ENCODE assay signal across 1 cellular context in the genomic region with DNA sequence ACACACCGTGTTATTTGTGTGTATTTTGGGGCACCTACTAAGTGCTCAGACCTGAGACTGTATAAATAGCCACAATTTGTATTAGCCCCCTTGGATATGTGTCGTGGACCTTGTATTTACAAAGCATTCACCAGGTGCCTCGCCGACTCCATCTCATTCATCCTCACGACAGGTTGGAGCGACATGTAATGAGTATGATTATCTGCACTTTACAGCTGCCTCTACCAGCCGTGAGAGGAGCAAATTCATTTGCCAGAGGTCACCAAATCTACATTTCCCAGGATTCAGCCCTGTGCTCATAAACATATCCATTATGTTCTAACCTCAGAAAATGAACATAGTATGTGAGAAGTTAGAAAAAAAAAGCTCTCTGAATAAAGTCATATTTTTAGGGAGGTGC.
TF ChIP-seq lines count a peak whose summit lies in the region.

No MANE protein-coding gene starts in this region.

TF ChIP-seq in K562, 482 proteins besides CTCF, POLR2A, EP300 and RAD21 (continued from another document and continues in another):
- TF ChIP-seq MEIS2 (IDR thresholded peaks at IDR 0.05; ENCODE audit: partially characterized antibody), result peak; percentile 67
- TF ChIP-seq ARID1B (IDR thresholded peaks at IDR 0.05), result peak; percentile 75
- no peak for TF ChIP-seq RFX7 (CRISPR knock-in tag; IDR thresholded peaks at IDR 0.05)
- no peak for TF ChIP-seq ZNF444 (CRISPR knock-in tag; IDR thresholded peaks at IDR 0.05)
- no peak for TF ChIP-seq ERF (CRISPR knock-in tag; IDR thresholded peaks at IDR 0.05)
- no peak for TF ChIP-seq SAFB (IDR thresholded peaks at IDR 0.05; ENCODE audit: borderline replicate concordance, low read depth, low read length)
- TF ChIP-seq ZNF699 (CRISPR knock-in tag; IDR thresholded peaks at IDR 0.05; ENCODE audit: insufficient replicate concordance), result no peak
- 0 out of 4 replicates have a peak, but pooled peaks of 1 of the 2 experiments have one; percentile 7 for TF ChIP-seq KDM1A (IDR thresholded peaks at IDR 0.05)
- TF ChIP-seq, protein P1, sequence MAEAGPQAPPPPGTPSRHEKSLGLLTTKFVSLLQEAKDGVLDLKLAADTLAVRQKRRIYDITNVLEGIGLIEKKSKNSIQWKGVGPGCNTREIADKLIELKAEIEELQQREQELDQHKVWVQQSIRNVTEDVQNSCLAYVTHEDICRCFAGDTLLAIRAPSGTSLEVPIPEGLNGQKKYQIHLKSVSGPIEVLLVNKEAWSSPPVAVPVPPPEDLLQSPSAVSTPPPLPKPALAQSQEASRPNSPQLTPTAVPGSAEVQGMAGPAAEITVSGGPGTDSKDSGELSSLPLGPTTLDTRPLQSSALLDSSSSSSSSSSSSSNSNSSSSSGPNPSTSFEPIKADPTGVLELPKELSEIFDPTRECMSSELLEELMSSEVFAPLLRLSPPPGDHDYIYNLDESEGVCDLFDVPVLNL (CRISPR knock-in tag; IDR thresholded peaks at IDR 0.05; ENCODE audit: low read depth), result no peak
- peak; percentile 74 for TF ChIP-seq TCF3 (CRISPR knock-in tag; IDR thresholded peaks at IDR 0.05)
- no peak for TF ChIP-seq ZNF347 (CRISPR knock-in tag; IDR thresholded peaks at IDR 0.05; ENCODE audit: low read depth)
- TF ChIP-seq NCOR1 (IDR thresholded peaks at IDR 0.05), result 0 out of 2 replicates have a peak, but pooled peaks have one; percentile 25
- TF ChIP-seq POLR2AphosphoS2 (IDR thresholded peaks at IDR 0.05; ENCODE audit: low read length), result no peak
- TF ChIP-seq STAG1 (CRISPR knock-in tag; IDR thresholded peaks at IDR 0.05; ENCODE audit: borderline replicate concordance), result no peak
- peak; percentile 41; the same call in 1 of the 2 replicates for TF ChIP-seq POLR2AphosphoS5 (IDR thresholded peaks at IDR 0.05; ENCODE audit: control insufficient read depth, insufficient read depth, low read depth, low read length)
- no peak for TF ChIP-seq ELF1 (tag; IDR thresholded peaks at IDR 0.05)
- TF ChIP-seq SMARCE1 (IDR thresholded peaks at IDR 0.05), result peak; percentile 23; the same call in 1 of the 2 replicates
- peak; percentile 82 for TF ChIP-seq CBFA2T3 (IDR thresholded peaks at IDR 0.05)
- TF ChIP-seq CREM (IDR thresholded peaks at IDR 0.05; ENCODE audit: low read depth), result 0 out of 2 replicates have a peak, but pooled peaks have one; percentile 30
- TF ChIP-seq, protein P2, sequence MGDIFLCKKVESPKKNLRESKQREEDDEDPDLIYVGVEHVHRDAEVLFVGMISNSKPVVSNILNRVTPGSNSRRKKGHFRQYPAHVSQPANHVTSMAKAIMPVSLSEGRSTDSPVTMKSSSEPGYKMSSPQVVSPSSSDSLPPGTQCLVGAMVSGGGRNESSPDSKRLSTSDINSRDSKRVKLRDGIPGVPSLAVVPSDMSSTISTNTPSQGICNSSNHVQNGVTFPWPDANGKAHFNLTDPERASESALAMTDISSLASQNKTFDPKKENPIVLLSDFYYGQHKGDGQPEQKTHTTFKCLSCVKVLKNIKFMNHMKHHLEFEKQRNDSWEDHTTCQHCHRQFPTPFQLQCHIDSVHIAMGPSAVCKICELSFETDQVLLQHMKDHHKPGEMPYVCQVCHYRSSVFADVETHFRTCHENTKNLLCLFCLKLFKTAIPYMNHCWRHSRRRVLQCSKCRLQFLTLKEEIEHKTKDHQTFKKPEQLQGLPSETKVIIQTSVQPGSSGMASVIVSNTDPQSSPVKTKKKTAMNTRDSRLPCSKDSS (IDR thresholded peaks at IDR 0.05; ENCODE audit: low read depth, partially characterized antibody), result no peak
- TF ChIP-seq ZKSCAN8 (CRISPR knock-in tag; IDR thresholded peaks at IDR 0.05), result no peak
- no peak for TF ChIP-seq TBL1XR1 (IDR thresholded peaks at IDR 0.05; ENCODE audit: low read length in 2 of 2)
- TF ChIP-seq, protein P3, sequence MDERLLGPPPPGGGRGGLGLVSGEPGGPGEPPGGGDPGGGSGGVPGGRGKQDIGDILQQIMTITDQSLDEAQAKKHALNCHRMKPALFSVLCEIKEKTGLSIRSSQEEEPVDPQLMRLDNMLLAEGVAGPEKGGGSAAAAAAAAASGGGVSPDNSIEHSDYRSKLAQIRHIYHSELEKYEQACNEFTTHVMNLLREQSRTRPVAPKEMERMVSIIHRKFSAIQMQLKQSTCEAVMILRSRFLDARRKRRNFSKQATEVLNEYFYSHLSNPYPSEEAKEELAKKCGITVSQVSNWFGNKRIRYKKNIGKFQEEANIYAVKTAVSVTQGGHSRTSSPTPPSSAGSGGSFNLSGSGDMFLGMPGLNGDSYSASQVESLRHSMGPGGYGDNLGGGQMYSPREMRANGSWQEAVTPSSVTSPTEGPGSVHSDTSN (CRISPR knock-in tag; IDR thresholded peaks at IDR 0.05; ENCODE audit: low read depth), result no peak
- TF ChIP-seq, protein P3 (tag; conservative IDR thresholded peaks at IDR 0.05; ENCODE audit: low read depth), result peak; percentile 35; the same call in 1 of the 2 replicates
- no peak for TF ChIP-seq PRMT5 (CRISPR knock-in tag; IDR thresholded peaks at IDR 0.05)
- TF ChIP-seq NR3C1 (CRISPR knock-in tag; IDR thresholded peaks at IDR 0.05), result no peak
- TF ChIP-seq, protein P4, sequence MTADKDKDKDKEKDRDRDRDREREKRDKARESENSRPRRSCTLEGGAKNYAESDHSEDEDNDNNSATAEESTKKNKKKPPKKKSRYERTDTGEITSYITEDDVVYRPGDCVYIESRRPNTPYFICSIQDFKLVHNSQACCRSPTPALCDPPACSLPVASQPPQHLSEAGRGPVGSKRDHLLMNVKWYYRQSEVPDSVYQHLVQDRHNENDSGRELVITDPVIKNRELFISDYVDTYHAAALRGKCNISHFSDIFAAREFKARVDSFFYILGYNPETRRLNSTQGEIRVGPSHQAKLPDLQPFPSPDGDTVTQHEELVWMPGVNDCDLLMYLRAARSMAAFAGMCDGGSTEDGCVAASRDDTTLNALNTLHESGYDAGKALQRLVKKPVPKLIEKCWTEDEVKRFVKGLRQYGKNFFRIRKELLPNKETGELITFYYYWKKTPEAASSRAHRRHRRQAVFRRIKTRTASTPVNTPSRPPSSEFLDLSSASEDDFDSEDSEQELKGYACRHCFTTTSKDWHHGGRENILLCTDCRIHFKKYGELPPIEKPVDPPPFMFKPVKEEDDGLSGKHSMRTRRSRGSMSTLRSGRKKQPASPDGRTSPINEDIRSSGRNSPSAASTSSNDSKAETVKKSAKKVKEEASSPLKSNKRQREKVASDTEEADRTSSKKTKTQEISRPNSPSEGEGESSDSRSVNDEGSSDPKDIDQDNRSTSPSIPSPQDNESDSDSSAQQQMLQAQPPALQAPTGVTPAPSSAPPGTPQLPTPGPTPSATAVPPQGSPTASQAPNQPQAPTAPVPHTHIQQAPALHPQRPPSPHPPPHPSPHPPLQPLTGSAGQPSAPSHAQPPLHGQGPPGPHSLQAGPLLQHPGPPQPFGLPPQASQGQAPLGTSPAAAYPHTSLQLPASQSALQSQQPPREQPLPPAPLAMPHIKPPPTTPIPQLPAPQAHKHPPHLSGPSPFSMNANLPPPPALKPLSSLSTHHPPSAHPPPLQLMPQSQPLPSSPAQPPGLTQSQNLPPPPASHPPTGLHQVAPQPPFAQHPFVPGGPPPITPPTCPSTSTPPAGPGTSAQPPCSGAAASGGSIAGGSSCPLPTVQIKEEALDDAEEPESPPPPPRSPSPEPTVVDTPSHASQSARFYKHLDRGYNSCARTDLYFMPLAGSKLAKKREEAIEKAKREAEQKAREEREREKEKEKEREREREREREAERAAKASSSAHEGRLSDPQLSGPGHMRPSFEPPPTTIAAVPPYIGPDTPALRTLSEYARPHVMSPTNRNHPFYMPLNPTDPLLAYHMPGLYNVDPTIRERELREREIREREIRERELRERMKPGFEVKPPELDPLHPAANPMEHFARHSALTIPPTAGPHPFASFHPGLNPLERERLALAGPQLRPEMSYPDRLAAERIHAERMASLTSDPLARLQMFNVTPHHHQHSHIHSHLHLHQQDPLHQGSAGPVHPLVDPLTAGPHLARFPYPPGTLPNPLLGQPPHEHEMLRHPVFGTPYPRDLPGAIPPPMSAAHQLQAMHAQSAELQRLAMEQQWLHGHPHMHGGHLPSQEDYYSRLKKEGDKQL (CRISPR knock-in tag; IDR thresholded peaks at IDR 0.05; ENCODE audit: borderline replicate concordance), result no peak
- TF ChIP-seq, protein P5, sequence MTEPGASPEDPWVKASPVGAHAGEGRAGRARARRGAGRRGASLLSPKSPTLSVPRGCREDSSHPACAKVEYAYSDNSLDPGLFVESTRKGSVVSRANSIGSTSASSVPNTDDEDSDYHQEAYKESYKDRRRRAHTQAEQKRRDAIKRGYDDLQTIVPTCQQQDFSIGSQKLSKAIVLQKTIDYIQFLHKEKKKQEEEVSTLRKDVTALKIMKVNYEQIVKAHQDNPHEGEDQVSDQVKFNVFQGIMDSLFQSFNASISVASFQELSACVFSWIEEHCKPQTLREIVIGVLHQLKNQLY (CRISPR knock-in tag; conservative IDR thresholded peaks at IDR 0.05), result no peak
- TF ChIP-seq HNRNPH1 (optimal IDR thresholded peaks at IDR 0.05; ENCODE audit: low read depth, low read length), result no peak
- peak; percentile 32; the same call in 1 of the 2 replicates for TF ChIP-seq MTA2 (IDR thresholded peaks at IDR 0.05; ENCODE audit: low read depth)
- peak; percentile 91; the same call in 1 of the 2 replicates for TF ChIP-seq ZBED1 (IDR thresholded peaks at IDR 0.05)
- no peak for TF ChIP-seq ZNF274 (IDR thresholded peaks at IDR 0.05; ENCODE audit: borderline replicate concordance, low read depth, low read length)
- TF ChIP-seq NFYB (IDR thresholded peaks at IDR 0.05; ENCODE audit: extremely low read depth, insufficient read length), result no peak
- no peak for TF ChIP-seq RNF2 (IDR thresholded peaks at IDR 0.05)
- TF ChIP-seq, protein P6, sequence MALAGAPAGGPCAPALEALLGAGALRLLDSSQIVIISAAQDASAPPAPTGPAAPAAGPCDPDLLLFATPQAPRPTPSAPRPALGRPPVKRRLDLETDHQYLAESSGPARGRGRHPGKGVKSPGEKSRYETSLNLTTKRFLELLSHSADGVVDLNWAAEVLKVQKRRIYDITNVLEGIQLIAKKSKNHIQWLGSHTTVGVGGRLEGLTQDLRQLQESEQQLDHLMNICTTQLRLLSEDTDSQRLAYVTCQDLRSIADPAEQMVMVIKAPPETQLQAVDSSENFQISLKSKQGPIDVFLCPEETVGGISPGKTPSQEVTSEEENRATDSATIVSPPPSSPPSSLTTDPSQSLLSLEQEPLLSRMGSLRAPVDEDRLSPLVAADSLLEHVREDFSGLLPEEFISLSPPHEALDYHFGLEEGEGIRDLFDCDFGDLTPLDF (CRISPR knock-in tag; IDR thresholded peaks at IDR 0.05), result no peak
- no peak for TF ChIP-seq MECOM (CRISPR knock-in tag; IDR thresholded peaks at IDR 0.05)
- TF ChIP-seq TEAD4 (IDR thresholded peaks at IDR 0.05; ENCODE audit: low read length), result peak; percentile 67
- no peak for TF ChIP-seq TEAD4 (CRISPR knock-in tag; IDR thresholded peaks at IDR 0.05; ENCODE audit: borderline replicate concordance)
- 0 out of 2 replicates have a peak, but pooled peaks have one; percentile 0 for TF ChIP-seq ZNF197 (CRISPR knock-in tag; IDR thresholded peaks at IDR 0.05; ENCODE audit: low read depth)
- TF ChIP-seq, protein P7, sequence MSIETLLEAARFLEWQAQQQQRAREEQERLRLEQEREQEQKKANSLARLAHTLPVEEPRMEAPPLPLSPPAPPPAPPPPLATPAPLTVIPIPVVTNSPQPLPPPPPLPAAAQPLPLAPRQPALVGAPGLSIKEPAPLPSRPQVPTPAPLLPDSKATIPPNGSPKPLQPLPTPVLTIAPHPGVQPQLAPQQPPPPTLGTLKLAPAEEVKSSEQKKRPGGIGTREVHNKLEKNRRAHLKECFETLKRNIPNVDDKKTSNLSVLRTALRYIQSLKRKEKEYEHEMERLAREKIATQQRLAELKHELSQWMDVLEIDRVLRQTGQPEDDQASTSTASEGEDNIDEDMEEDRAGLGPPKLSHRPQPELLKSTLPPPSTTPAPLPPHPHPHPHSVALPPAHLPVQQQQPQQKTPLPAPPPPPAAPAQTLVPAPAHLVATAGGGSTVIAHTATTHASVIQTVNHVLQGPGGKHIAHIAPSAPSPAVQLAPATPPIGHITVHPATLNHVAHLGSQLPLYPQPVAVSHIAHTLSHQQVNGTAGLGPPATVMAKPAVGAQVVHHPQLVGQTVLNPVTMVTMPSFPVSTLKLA (conservative IDR thresholded peaks at IDR 0.05), result no peak
- no peak for TF ChIP-seq GABPB1 (CRISPR knock-in tag; IDR thresholded peaks at IDR 0.05)
- peak in 1 of 2 experiments; percentile 12; a peak in 1 of 4 replicates for TF ChIP-seq HDAC1 (IDR thresholded peaks at IDR 0.05)
- TF ChIP-seq, protein P8, sequence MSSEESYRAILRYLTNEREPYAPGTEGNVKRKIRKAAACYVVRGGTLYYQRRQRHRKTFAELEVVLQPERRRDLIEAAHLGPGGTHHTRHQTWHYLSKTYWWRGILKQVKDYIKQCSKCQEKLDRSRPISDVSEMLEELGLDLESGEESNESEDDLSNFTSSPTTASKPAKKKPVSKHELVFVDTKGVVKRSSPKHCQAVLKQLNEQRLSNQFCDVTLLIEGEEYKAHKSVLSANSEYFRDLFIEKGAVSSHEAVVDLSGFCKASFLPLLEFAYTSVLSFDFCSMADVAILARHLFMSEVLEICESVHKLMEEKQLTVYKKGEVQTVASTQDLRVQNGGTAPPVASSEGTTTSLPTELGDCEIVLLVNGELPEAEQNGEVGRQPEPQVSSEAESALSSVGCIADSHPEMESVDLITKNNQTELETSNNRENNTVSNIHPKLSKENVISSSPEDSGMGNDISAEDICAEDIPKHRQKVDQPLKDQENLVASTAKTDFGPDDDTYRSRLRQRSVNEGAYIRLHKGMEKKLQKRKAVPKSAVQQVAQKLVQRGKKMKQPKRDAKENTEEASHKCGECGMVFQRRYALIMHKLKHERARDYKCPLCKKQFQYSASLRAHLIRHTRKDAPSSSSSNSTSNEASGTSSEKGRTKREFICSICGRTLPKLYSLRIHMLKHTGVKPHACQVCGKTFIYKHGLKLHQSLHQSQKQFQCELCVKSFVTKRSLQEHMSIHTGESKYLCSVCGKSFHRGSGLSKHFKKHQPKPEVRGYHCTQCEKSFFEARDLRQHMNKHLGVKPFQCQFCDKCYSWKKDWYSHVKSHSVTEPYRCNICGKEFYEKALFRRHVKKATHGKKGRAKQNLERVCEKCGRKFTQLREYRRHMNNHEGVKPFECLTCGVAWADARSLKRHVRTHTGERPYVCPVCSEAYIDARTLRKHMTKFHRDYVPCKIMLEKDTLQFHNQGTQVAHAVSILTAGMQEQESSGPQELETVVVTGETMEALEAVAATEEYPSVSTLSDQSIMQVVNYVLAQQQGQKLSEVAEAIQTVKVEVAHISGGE (CRISPR knock-in tag; IDR thresholded peaks at IDR 0.05), result no peak
- TF ChIP-seq, protein P9, sequence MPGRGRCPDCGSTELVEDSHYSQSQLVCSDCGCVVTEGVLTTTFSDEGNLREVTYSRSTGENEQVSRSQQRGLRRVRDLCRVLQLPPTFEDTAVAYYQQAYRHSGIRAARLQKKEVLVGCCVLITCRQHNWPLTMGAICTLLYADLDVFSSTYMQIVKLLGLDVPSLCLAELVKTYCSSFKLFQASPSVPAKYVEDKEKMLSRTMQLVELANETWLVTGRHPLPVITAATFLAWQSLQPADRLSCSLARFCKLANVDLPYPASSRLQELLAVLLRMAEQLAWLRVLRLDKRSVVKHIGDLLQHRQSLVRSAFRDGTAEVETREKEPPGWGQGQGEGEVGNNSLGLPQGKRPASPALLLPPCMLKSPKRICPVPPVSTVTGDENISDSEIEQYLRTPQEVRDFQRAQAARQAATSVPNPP (IDR thresholded peaks at IDR 0.05; ENCODE audit: borderline replicate concordance, insufficient read depth, insufficient read length), result no peak
- peak; percentile 17 for TF ChIP-seq SMARCB1 (IDR thresholded peaks at IDR 0.05; ENCODE audit: insufficient read length, low read depth)
